In genomic region chr13:79392882-79393563, GRCh38 we compare ENCODE assay signal across 8 cellular contexts. TPM values are rescaled to one million over a fixed set of nuclear protein-coding genes. Genes with fewer than 3 reads are reported as not detected.
DNase-seq lines count a peak whose midpoint lies in the region; ATAC-seq and TF ChIP-seq lines count a peak whose summit lies in the region.

No MANE protein-coding gene starts in this region.

- H3K4me1 ChIP-seq in neutrophil (ENCODE audit: control insufficient read depth in 1 of 2, insufficient read depth in 1 of 2, low read depth in 1 of 2, low read length in 1 of 2), result peaks cover 21 to 32% of the 10 kb centered on the region in 2 experiments
- peaks cover 7 to 34% (median 12%) of the 10 kb centered on the region in 3 donors for H3K4me1 ChIP-seq in esophagus squamous epithelium

- H3K27ac ChIP-seq in neutrophil (peak overlapping the region; percentile 62), esophagus squamous epithelium (no peak overlapping the region)

- H3K9me3 Mint-ChIP-seq in activated naive CD4-positive, alpha-beta T cell treated with anti-CD3 and anti-CD28 coated beads, Interleukin-2, amount 50 U/mL, for 72 hours, result peaks cover 4 to 11% of the 10 kb centered on the region in 2 donors

- no peak for TF ChIP-seq RAD21 in Ishikawa (IDR thresholded peaks at IDR 0.05; ENCODE audit: low read depth)

- H3K27me3 ChIP-seq in neutrophil, result no peaks in the 10 kb centered on the region
- no peaks in the 10 kb centered on the region for H3K27me3 ChIP-seq in esophagus squamous epithelium

- no peaks in the 10 kb centered on the region for H3K36me3 ChIP-seq in neutrophil
- H3K36me3 ChIP-seq in esophagus squamous epithelium, result peaks cover 0 to 46% (median 4%) of the 10 kb centered on the region in 3 donors

- H3K36me3 Mint-ChIP-seq in activated naive CD4-positive, alpha-beta T cell treated with anti-CD3 and anti-CD28 coated beads, Interleukin-2, amount 50 U/mL, for 72 hours, result peaks cover 20 to 46% of the 10 kb centered on the region in 2 donors

- H3K9me3 ChIP-seq in neutrophil (no peaks in the 10 kb centered on the region), esophagus squamous epithelium (peaks cover 0 to 10% (median 5%) of the 10 kb centered on the region in 3 donors)

- peak overlapping the region; percentile 81 to 92 for H3K27ac Mint-ChIP-seq in activated naive CD4-positive, alpha-beta T cell treated with anti-CD3 and anti-CD28 coated beads, Interleukin-2, amount 50 U/mL, for 72 hours

- TF ChIP-seq CTCF in neutrophil (IDR thresholded peaks at IDR 0.05) (no peak), esophagus squamous epithelium (IDR thresholded peaks at IDR 0.05) (no peak)

- peak; percentile 68 for DNase-seq in EL
- peak in 1 of 2 donors; percentile 23 for DNase-seq in activated naive CD4-positive, alpha-beta T cell treated with anti-CD3 and anti-CD28 coated beads, Interleukin-2, amount 50 U/mL, for 72 hours (ENCODE audit: low spot score in 2 of 2)
- DNase-seq in stimulated activated naive CD4-positive, alpha-beta T cell treated with Interleukin-2 at 50 U/mL for 16 hours (lab: John Stamatoyannopoulos, UW), result no peak
- no peak for DNase-seq in esophagus squamous epithelium (lab: John Stamatoyannopoulos, UW)
- DNase-seq in NCI-H510A treated with DMSO at 0.1 percent for 48 hours (lab: John Stamatoyannopoulos, UW), result no peak

- no peak overlapping the region for H3K4me3 ChIP-seq in neutrophil (ENCODE audit: low read depth in 1 of 2, low read length in 1 of 2)
- peak overlapping the region in 1 of 4 donors; percentile 38 for H3K4me3 ChIP-seq in esophagus squamous epithelium

- intact Hi-C loops in esophagus squamous epithelium (cut with DNase I), result no loop called here

- WGBS in esophagus squamous epithelium, 2 donors, result 76 to 78% methylated on average over 6 of the region's 6 CpGs

- ATAC-seq in GM21381 (IDR thresholded peaks at IDR 0.05; ENCODE audit: unreplicated experiment), result peak; percentile 36
- ATAC-seq in activated naive CD4-positive, alpha-beta T cell treated with anti-CD3 and anti-CD28 coated beads, Interleukin-2, amount 50 U/mL, for 72 hours, result peak; percentile 95 to 97

- TF ChIP-seq EP300 in Ishikawa (IDR thresholded peaks at IDR 0.05; ENCODE audit: borderline replicate concordance), result no peak

- no peak for TF ChIP-seq POLR2A in esophagus squamous epithelium (IDR thresholded peaks at IDR 0.05)

TF ChIP-seq in Ishikawa, 13 proteins besides CTCF, POLR2A, EP300 and RAD21:
- TF ChIP-seq NFIC (IDR thresholded peaks at IDR 0.05), result 0 out of 2 replicates have a peak, but pooled peaks have one; percentile 21
- no peak for TF ChIP-seq TCF12 (IDR thresholded peaks at IDR 0.05; ENCODE audit: low read depth)

RNA-seq across cellular contexts. Expression of gene RBM26, which starts 13.0 kb away (rescaled TPM):
- total RNA-seq in activated naive CD4-positive, alpha-beta T cell treated with anti-CD3 and anti-CD28 coated beads, Interleukin-2, amount 50 U/mL, for 72 hours, result 10 to 100 TPM; 69.4 to 71.1 TPM
- 10 to 100 TPM; 16.0 to 42.3 (median 25.4) TPM for total RNA-seq in esophagus squamous epithelium
